8 cellular contexts compared by ENCODE assay signal in the genomic region with DNA sequence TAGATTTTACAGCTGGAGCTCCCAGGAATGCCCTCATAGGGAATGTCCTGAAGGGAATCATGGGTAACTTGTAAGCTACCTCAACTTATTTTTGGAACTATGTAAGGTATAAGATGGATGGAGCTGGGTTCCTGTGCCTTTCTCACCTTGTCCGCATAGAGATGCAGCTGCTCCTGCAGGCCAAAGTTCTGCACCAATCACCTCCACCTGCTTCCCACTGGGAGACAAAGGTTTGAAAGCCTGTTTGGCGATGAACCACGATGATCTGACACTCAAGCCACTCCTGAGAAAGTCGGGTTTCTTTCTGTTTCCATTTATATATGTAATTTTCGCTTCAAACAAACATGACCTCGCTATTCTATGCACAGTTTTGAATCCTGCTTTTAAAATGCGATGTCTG. TPM values are rescaled to one million over a fixed set of nuclear protein-coding genes. Genes with fewer than 3 reads are reported as not detected.
DNase-seq lines count a peak whose midpoint lies in the region; ATAC-seq and TF ChIP-seq lines count a peak whose summit lies in the region.

No MANE protein-coding gene starts in this region.

- H3K4me1 ChIP-seq in hepatocyte (ENCODE audit: insufficient read depth) (peaks cover 8% of the 10 kb centered on the region), spleen (peaks cover 5 to 49% (median 29%) of the 10 kb centered on the region in 6 donors)

- peak overlapping the region; percentile 97 for H3K4me2 ChIP-seq in hepatocyte

- H3K79me2 ChIP-seq in hepatocyte, result peaks cover 2% of the 10 kb centered on the region

- H3K4me3 ChIP-seq in hepatocyte (peak overlapping the region; percentile 86), spleen (peak overlapping the region; percentile 16 to 88 (median 60))

- H2AFZ ChIP-seq in hepatocyte, result peak overlapping the region; percentile 94

- TF ChIP-seq CTCF in hepatocyte (IDR thresholded peaks at IDR 0.05; ENCODE audit: poor library complexity) (no peak), spleen (IDR thresholded peaks at IDR 0.05 in 8 of 11, conservative IDR thresholded peaks at IDR 0.05 in 3 of 11) (no peak)

- peak overlapping the region; percentile 76 for H3K27ac Mint-ChIP-seq in T-helper 2 cell treated with Interferon-gamma antibody and Interleukin-4, amounts not matched to agents 5 μg/mL and 100 μg/mL, for 36 hours

- DNase-seq in COLO668 (lab: John Stamatoyannopoulos, UW; ENCODE audit: unreplicated experiment) (peak; percentile 47), hepatocyte (ENCODE audit: low spot score) (no peak), spleen (no peak), UCSD-AML1 (lab: John Stamatoyannopoulos, UW; ENCODE audit: unreplicated experiment) (no peak)
- DNase-seq in T-helper 2 cell treated with Interferon-gamma antibody and Interleukin-4, amounts not matched to agents 5 μg/mL and 100 μg/mL, for 36 hours (ENCODE audit: low spot score), result no peak

- no peaks in the 10 kb centered on the region for H4K20me1 ChIP-seq in hepatocyte (ENCODE audit: insufficient read depth, poor library complexity, severe bottlenecking)

- no peaks in the 10 kb centered on the region for H3K9me3 Mint-ChIP-seq in T-helper 2 cell treated with Interferon-gamma antibody and Interleukin-4, amounts not matched to agents 5 μg/mL and 100 μg/mL, for 36 hours

- H3K27me3 Mint-ChIP-seq in T-helper 2 cell treated with Interferon-gamma antibody and Interleukin-4, amounts not matched to agents 5 μg/mL and 100 μg/mL, for 36 hours (ENCODE audit: low read depth), result no peaks in the 10 kb centered on the region

- H3K9me2 ChIP-seq in hepatocyte (replicated peaks; ENCODE audit: insufficient read depth), result no peaks in the 10 kb centered on the region

- no peaks in the 10 kb centered on the region for H3K9me3 ChIP-seq in hepatocyte (ENCODE audit: low read depth)
- no peaks in the 10 kb centered on the region for H3K9me3 ChIP-seq in spleen

- H3K36me3 ChIP-seq in hepatocyte (replicated peaks; ENCODE audit: insufficient read depth, low read depth) (no peaks in the 10 kb centered on the region), spleen (peaks cover 0 to 3% (median 0%) of the 10 kb centered on the region in 6 donors)

- intact Hi-C loops in spleen (cut with DNase I; ENCODE audit: low total_unique reads), result no loop called here

- H3K27me3 ChIP-seq in hepatocyte, result no peaks in the 10 kb centered on the region
- H3K27me3 ChIP-seq in spleen (replicated peaks in 1 of 7), result peaks cover 0 to 15% (median 0%) of the 10 kb centered on the region in 7 donors

- no peak for TF ChIP-seq POLR2A in spleen (IDR thresholded peaks at IDR 0.05)

- WGBS in hepatocyte (ENCODE audit: low lambda C conversion rate, missing lambda C conversion rate), result 13% methylated on average over 7 of the region's 7 CpGs
- WGBS in spleen, 5 donors, result 10 to 16% (median 13%) methylated on average over 7 of the region's 7 CpGs

- peak overlapping the region; percentile 90 for H3K4me3 Mint-ChIP-seq in T-helper 2 cell treated with Interferon-gamma antibody and Interleukin-4, amounts not matched to agents 5 μg/mL and 100 μg/mL, for 36 hours

- ATAC-seq in HG02870 (IDR thresholded peaks at IDR 0.05; ENCODE audit: unreplicated experiment) (peak; percentile 2), GM18858 (IDR thresholded peaks at IDR 0.05; ENCODE audit: unreplicated experiment) (no peak), HG03520 (IDR thresholded peaks at IDR 0.05; ENCODE audit: unreplicated experiment) (no peak)

- peak overlapping the region; percentile 22 for H3K27ac ChIP-seq in hepatocyte
- H3K27ac ChIP-seq in spleen, result peak overlapping the region in 4 of 8 donors; percentile 60 to 80 (median 72)

- peaks cover 40% of the 10 kb centered on the region for H3K4me1 Mint-ChIP-seq in T-helper 2 cell treated with Interferon-gamma antibody and Interleukin-4, amounts not matched to agents 5 μg/mL and 100 μg/mL, for 36 hours (ENCODE audit: low read depth)

- peaks cover 17% of the 10 kb centered on the region for H3K36me3 Mint-ChIP-seq in T-helper 2 cell treated with Interferon-gamma antibody and Interleukin-4, amounts not matched to agents 5 μg/mL and 100 μg/mL, for 36 hours (ENCODE audit: low read depth)

RNA-seq across cellular contexts. Expression of gene AKAP5, which starts 0.6 kb away (rescaled TPM):
- total RNA-seq in hepatocyte (7.8 and 9.4 TPM in 2 replicates), spleen (1 to 10 TPM in 5 of 7 donors, under 1 TPM in 2; 0.76 to 3.7 (median 1.8) TPM)
- polyA plus RNA-seq in hepatocyte (0.60 and 1.4 TPM in 2 replicates), spleen (under 1 TPM; 0.39 to 0.58 (median 0.56) TPM)

RNA-seq across cellular contexts. Expression of gene ZBTB25, which starts 38.9 kb away (rescaled TPM):
- total RNA-seq in hepatocyte, result 7.2 and 8.4 TPM in 2 replicates
- polyA plus RNA-seq in hepatocyte, result 7.0 and 8.4 TPM in 2 replicates
- total RNA-seq in spleen, result 10 to 100 TPM; 14.7 to 27.5 (median 21.3) TPM
- 1 to 10 TPM; 5.0 to 5.7 (median 5.5) TPM for polyA plus RNA-seq in spleen

RNA-seq across cellular contexts. Expression of gene ZBTB1, which starts 39.9 kb away (rescaled TPM):
- 60.4 and 65.3 TPM in 2 replicates for total RNA-seq in hepatocyte
- 23.6 and 30.3 TPM in 2 replicates for polyA plus RNA-seq in hepatocyte
- 10 to 100 TPM; 51.7 to 84.2 (median 66.9) TPM for total RNA-seq in spleen
- 10 to 100 TPM; 25.4 to 31.3 (median 27.5) TPM for polyA plus RNA-seq in spleen
